Comparison of ENCODE assay signal across 2 cellular contexts in the genomic region with DNA sequence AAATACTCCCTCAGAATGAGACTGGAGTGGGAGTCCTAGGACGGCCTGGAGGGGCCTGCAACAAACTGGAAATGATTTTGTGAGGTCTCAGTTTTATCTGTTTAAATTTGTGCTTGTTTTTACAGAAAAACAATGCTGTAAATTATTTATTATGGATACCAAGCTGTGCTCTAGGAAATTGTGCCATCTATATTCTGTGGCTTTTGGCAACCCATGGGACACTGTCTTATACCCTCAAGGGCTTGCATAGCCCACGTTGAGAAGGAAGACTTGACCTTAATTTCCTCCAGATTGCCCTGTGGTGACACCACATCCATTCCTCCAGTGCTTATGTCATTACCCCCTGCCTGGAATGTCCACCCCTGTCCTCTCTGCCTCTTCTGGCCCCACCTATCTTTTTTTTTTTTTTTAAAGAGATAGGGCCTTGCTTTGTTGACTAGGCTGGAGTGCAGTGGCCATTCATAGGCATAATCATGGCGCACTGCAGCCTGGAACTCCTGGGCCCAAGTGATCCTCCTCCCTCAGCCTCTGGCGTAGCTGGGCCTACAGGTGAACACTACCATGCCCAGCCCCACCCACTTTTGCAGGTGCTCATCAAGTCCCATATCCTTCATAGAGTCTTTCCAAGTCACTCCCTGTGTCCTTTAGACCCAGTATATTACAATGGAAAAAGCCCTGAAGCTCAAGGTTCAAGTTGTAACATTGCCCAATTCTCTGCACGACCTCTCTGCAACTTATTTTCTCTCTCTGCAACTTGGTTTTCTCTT.
TF ChIP-seq lines count a peak whose summit lies in the region.

No MANE protein-coding gene starts in this region.

TF ChIP-seq in A549, 52 proteins besides CTCF, POLR2A, EP300 and RAD21 (continued from another document):
- TF ChIP-seq, protein P1, sequence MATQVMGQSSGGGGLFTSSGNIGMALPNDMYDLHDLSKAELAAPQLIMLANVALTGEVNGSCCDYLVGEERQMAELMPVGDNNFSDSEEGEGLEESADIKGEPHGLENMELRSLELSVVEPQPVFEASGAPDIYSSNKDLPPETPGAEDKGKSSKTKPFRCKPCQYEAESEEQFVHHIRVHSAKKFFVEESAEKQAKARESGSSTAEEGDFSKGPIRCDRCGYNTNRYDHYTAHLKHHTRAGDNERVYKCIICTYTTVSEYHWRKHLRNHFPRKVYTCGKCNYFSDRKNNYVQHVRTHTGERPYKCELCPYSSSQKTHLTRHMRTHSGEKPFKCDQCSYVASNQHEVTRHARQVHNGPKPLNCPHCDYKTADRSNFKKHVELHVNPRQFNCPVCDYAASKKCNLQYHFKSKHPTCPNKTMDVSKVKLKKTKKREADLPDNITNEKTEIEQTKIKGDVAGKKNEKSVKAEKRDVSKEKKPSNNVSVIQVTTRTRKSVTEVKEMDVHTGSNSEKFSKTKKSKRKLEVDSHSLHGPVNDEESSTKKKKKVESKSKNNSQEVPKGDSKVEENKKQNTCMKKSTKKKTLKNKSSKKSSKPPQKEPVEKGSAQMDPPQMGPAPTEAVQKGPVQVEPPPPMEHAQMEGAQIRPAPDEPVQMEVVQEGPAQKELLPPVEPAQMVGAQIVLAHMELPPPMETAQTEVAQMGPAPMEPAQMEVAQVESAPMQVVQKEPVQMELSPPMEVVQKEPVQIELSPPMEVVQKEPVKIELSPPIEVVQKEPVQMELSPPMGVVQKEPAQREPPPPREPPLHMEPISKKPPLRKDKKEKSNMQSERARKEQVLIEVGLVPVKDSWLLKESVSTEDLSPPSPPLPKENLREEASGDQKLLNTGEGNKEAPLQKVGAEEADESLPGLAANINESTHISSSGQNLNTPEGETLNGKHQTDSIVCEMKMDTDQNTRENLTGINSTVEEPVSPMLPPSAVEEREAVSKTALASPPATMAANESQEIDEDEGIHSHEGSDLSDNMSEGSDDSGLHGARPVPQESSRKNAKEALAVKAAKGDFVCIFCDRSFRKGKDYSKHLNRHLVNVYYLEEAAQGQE (IDR thresholded peaks at IDR 0.05), result no peak
- peak; percentile 28; the same call in 1 of the 2 replicates for TF ChIP-seq JUNB (IDR thresholded peaks at IDR 0.05)
- TF ChIP-seq RNF2 (IDR thresholded peaks at IDR 0.05; ENCODE audit: borderline replicate concordance, low read depth), result no peak
- TF ChIP-seq CEBPB (IDR thresholded peaks at IDR 0.05), result 0 out of 4 replicates have a peak, but pooled peaks of 1 of the 2 experiments have one; percentile 35
- TF ChIP-seq JUN (IDR thresholded peaks at IDR 0.05), result peak in 1 of 2 experiments; percentile 58; a peak in 2 of 5 replicates
- TF ChIP-seq, protein P2, sequence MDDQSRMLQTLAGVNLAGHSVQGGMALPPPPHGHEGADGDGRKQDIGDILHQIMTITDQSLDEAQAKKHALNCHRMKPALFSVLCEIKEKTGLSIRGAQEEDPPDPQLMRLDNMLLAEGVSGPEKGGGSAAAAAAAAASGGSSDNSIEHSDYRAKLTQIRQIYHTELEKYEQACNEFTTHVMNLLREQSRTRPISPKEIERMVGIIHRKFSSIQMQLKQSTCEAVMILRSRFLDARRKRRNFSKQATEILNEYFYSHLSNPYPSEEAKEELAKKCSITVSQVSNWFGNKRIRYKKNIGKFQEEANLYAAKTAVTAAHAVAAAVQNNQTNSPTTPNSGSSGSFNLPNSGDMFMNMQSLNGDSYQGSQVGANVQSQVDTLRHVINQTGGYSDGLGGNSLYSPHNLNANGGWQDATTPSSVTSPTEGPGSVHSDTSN (IDR thresholded peaks at IDR 0.05), result no peak
- TF ChIP-seq MAFK (IDR thresholded peaks at IDR 0.05; ENCODE audit: partially characterized antibody), result no peak
- TF ChIP-seq ESRRA (IDR thresholded peaks at IDR 0.05; ENCODE audit: borderline replicate concordance, low read length), result peak; percentile 31; the same call in 1 of the 2 replicates
- TF ChIP-seq, protein P3, sequence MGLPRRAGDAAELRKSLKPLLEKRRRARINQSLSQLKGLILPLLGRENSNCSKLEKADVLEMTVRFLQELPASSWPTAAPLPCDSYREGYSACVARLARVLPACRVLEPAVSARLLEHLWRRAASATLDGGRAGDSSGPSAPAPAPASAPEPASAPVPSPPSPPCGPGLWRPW (IDR thresholded peaks at IDR 0.05), result no peak
- TF ChIP-seq CHD2 (IDR thresholded peaks at IDR 0.05; ENCODE audit: low read length, partially characterized antibody), result no peak
- TF ChIP-seq SREBF2 (IDR thresholded peaks at IDR 0.05), result no peak
- no peak for TF ChIP-seq ZC3H11A (IDR thresholded peaks at IDR 0.05)
- TF ChIP-seq, protein P4, sequence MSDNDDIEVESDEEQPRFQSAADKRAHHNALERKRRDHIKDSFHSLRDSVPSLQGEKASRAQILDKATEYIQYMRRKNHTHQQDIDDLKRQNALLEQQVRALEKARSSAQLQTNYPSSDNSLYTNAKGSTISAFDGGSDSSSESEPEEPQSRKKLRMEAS (IDR thresholded peaks at IDR 0.05), result 0 out of 2 replicates have a peak, but pooled peaks have one; percentile 15
- TF ChIP-seq HOXA7 (CRISPR knock-in tag; IDR thresholded peaks at IDR 0.05), result no peak
- no peak for TF ChIP-seq POLR2AphosphoS2 (conservative IDR thresholded peaks at IDR 0.05; ENCODE audit: low read length)
- TF ChIP-seq ZFP36 (IDR thresholded peaks at IDR 0.05; ENCODE audit: borderline replicate concordance, partially characterized antibody), result no peak
- no peak for TF ChIP-seq MYC (IDR thresholded peaks at IDR 0.05; ENCODE audit: borderline replicate concordance, low read length)
- TF ChIP-seq FOSL2 (IDR thresholded peaks at IDR 0.05), result no peak
- TF ChIP-seq FOSL2 (CRISPR knock-in tag; IDR thresholded peaks at IDR 0.05), result peak; percentile 40; the same call in 1 of the 2 replicates

TF ChIP-seq in HepG2, 621 proteins besides CTCF, POLR2A, EP300 and RAD21 (continued from another document and continues in another):
- TF ChIP-seq, protein P5, sequence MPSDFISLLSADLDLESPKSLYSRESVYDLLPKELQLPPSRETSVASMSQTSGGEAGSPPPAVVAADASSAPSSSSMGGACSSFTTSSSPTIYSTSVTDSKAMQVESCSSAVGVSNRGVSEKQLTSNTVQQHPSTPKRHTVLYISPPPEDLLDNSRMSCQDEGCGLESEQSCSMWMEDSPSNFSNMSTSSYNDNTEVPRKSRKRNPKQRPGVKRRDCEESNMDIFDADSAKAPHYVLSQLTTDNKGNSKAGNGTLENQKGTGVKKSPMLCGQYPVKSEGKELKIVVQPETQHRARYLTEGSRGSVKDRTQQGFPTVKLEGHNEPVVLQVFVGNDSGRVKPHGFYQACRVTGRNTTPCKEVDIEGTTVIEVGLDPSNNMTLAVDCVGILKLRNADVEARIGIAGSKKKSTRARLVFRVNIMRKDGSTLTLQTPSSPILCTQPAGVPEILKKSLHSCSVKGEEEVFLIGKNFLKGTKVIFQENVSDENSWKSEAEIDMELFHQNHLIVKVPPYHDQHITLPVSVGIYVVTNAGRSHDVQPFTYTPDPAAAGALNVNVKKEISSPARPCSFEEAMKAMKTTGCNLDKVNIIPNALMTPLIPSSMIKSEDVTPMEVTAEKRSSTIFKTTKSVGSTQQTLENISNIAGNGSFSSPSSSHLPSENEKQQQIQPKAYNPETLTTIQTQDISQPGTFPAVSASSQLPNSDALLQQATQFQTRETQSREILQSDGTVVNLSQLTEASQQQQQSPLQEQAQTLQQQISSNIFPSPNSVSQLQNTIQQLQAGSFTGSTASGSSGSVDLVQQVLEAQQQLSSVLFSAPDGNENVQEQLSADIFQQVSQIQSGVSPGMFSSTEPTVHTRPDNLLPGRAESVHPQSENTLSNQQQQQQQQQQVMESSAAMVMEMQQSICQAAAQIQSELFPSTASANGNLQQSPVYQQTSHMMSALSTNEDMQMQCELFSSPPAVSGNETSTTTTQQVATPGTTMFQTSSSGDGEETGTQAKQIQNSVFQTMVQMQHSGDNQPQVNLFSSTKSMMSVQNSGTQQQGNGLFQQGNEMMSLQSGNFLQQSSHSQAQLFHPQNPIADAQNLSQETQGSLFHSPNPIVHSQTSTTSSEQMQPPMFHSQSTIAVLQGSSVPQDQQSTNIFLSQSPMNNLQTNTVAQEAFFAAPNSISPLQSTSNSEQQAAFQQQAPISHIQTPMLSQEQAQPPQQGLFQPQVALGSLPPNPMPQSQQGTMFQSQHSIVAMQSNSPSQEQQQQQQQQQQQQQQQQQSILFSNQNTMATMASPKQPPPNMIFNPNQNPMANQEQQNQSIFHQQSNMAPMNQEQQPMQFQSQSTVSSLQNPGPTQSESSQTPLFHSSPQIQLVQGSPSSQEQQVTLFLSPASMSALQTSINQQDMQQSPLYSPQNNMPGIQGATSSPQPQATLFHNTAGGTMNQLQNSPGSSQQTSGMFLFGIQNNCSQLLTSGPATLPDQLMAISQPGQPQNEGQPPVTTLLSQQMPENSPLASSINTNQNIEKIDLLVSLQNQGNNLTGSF (CRISPR knock-in tag; IDR thresholded peaks at IDR 0.05), result no peak
- no peak for TF ChIP-seq RXRB (CRISPR knock-in tag; IDR thresholded peaks at IDR 0.05; ENCODE audit: borderline replicate concordance)
- no peak for TF ChIP-seq ADNP (CRISPR knock-in tag; IDR thresholded peaks at IDR 0.05)
- TF ChIP-seq KDM5B (CRISPR knock-in tag; IDR thresholded peaks at IDR 0.05; ENCODE audit: borderline replicate concordance), result no peak
- TF ChIP-seq HHEX (CRISPR knock-in tag; IDR thresholded peaks at IDR 0.05), result no peak
- peak; percentile 44 for TF ChIP-seq HNF4A (CRISPR knock-in tag; IDR thresholded peaks at IDR 0.05)
- no peak for TF ChIP-seq PITX1 (CRISPR knock-in tag; IDR thresholded peaks at IDR 0.05)
- TF ChIP-seq GPN1 (CRISPR knock-in tag; IDR thresholded peaks at IDR 0.05; ENCODE audit: borderline replicate concordance), result no peak
- TF ChIP-seq IRF2 (CRISPR knock-in tag; IDR thresholded peaks at IDR 0.05), result no peak
- TF ChIP-seq ZNF713 (CRISPR knock-in tag; IDR thresholded peaks at IDR 0.05), result no peak
- TF ChIP-seq ZNF230 (CRISPR knock-in tag; IDR thresholded peaks at IDR 0.05), result no peak
- 0 out of 2 replicates have a peak, but pooled peaks have one; percentile 8 for TF ChIP-seq CEBPG (CRISPR knock-in tag; IDR thresholded peaks at IDR 0.05)
- TF ChIP-seq, protein P6, sequence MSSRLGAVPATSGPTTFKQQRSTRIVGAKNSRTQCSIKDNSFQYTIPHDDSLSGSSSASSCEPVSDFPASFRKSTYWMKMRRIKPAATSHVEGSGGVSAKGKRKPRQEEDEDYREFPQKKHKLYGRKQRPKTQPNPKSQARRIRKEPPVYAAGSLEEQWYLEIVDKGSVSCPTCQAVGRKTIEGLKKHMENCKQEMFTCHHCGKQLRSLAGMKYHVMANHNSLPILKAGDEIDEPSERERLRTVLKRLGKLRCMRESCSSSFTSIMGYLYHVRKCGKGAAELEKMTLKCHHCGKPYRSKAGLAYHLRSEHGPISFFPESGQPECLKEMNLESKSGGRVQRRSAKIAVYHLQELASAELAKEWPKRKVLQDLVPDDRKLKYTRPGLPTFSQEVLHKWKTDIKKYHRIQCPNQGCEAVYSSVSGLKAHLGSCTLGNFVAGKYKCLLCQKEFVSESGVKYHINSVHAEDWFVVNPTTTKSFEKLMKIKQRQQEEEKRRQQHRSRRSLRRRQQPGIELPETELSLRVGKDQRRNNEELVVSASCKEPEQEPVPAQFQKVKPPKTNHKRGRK (CRISPR knock-in tag; IDR thresholded peaks at IDR 0.05), result no peak
- TF ChIP-seq ZSCAN29 (CRISPR knock-in tag; conservative IDR thresholded peaks at IDR 0.05), result no peak
- TF ChIP-seq, protein P7, sequence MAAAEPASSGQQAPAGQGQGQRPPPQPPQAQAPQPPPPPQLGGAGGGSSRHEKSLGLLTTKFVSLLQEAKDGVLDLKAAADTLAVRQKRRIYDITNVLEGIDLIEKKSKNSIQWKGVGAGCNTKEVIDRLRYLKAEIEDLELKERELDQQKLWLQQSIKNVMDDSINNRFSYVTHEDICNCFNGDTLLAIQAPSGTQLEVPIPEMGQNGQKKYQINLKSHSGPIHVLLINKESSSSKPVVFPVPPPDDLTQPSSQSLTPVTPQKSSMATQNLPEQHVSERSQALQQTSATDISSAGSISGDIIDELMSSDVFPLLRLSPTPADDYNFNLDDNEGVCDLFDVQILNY (CRISPR knock-in tag; conservative IDR thresholded peaks at IDR 0.05), result no peak
- TF ChIP-seq ZNF121 (CRISPR knock-in tag; IDR thresholded peaks at IDR 0.05), result no peak
- TF ChIP-seq, protein P8, sequence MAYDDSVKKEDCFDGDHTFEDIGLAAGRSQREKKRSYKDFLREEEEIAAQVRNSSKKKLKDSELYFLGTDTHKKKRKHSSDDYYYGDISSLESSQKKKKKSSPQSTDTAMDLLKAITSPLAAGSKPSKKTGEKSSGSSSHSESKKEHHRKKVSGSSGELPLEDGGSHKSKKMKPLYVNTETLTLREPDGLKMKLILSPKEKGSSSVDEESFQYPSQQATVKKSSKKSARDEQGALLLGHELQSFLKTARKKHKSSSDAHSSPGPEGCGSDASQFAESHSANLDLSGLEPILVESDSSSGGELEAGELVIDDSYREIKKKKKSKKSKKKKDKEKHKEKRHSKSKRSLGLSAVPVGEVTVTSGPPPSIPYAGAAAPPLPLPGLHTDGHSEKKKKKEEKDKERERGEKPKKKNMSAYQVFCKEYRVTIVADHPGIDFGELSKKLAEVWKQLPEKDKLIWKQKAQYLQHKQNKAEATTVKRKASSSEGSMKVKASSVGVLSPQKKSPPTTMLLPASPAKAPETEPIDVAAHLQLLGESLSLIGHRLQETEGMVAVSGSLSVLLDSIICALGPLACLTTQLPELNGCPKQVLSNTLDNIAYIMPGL (CRISPR knock-in tag; IDR thresholded peaks at IDR 0.05; ENCODE audit: borderline replicate concordance in 1 of 2, low read depth in 1 of 2), result no peak
- TF ChIP-seq YY1 (IDR thresholded peaks at IDR 0.05; ENCODE audit: insufficient read depth, insufficient replicate concordance, low read depth, low read length), result no peak
- no peak for TF ChIP-seq FOSL2 (CRISPR knock-in tag; IDR thresholded peaks at IDR 0.05)
- no peak for TF ChIP-seq ZFP36L2 (CRISPR knock-in tag; IDR thresholded peaks at IDR 0.05)
- TF ChIP-seq, protein P9, sequence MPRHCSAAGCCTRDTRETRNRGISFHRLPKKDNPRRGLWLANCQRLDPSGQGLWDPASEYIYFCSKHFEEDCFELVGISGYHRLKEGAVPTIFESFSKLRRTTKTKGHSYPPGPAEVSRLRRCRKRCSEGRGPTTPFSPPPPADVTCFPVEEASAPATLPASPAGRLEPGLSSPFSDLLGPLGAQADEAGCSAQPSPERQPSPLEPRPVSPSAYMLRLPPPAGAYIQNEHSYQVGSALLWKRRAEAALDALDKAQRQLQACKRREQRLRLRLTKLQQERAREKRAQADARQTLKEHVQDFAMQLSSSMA (CRISPR knock-in tag; IDR thresholded peaks at IDR 0.05), result no peak
- no peak for TF ChIP-seq ZNF431 (CRISPR knock-in tag; IDR thresholded peaks at IDR 0.05; ENCODE audit: borderline replicate concordance, low read depth)
- no peak for TF ChIP-seq ATM (IDR thresholded peaks at IDR 0.05; ENCODE audit: borderline replicate concordance)
- TF ChIP-seq HOXA7 (CRISPR knock-in tag; IDR thresholded peaks at IDR 0.05), result no peak
- TF ChIP-seq, protein P10, sequence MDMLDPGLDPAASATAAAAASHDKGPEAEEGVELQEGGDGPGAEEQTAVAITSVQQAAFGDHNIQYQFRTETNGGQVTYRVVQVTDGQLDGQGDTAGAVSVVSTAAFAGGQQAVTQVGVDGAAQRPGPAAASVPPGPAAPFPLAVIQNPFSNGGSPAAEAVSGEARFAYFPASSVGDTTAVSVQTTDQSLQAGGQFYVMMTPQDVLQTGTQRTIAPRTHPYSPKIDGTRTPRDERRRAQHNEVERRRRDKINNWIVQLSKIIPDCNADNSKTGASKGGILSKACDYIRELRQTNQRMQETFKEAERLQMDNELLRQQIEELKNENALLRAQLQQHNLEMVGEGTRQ (IDR thresholded peaks at IDR 0.05; ENCODE audit: low read depth, low read length), result no peak
- TF ChIP-seq, protein P10 (CRISPR knock-in tag; IDR thresholded peaks at IDR 0.05; ENCODE audit: borderline replicate concordance), result peak; percentile 3; the same call in 1 of the 2 replicates
- no peak for TF ChIP-seq ZNF777 (CRISPR knock-in tag; IDR thresholded peaks at IDR 0.05)
